8 cellular contexts compared by ENCODE assay signal in the genomic region with DNA sequence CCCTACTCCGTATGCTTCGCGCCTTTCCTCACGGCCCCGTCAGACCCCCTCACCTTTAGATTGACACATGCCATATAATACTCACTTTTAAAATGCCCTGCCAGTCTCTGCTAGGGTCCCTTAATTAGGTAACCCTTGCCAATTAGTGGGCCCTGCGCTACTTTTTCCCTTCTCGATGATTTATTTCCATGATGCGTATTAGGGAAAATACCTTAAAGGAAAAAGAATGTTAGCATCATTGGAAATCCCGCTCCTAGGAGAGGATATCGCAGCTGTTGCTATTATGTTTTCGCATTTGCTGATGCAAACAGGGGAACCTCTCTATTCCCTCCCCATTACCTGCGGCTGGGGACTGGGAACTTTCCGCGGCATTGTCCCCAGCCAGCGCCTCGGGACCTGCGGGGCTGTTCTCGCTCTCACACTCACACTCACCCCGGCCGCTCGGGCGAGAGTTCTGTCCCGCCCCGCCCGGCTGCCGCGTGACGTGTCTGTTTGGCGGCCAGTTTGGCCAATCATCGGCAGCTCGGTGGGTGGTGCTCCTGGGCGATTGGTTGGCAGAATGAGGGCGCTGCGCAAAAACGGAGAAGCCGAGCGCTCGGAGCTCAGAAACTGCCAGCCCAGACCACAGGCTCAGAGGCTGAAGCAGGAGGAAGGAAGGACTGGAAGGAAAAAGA. TPM values are rescaled to one million over a fixed set of nuclear protein-coding genes. Genes with fewer than 3 reads are reported as not detected.
DNase-seq lines count a peak whose midpoint lies in the region; ATAC-seq and TF ChIP-seq lines count a peak whose summit lies in the region.

A gene with protein sequence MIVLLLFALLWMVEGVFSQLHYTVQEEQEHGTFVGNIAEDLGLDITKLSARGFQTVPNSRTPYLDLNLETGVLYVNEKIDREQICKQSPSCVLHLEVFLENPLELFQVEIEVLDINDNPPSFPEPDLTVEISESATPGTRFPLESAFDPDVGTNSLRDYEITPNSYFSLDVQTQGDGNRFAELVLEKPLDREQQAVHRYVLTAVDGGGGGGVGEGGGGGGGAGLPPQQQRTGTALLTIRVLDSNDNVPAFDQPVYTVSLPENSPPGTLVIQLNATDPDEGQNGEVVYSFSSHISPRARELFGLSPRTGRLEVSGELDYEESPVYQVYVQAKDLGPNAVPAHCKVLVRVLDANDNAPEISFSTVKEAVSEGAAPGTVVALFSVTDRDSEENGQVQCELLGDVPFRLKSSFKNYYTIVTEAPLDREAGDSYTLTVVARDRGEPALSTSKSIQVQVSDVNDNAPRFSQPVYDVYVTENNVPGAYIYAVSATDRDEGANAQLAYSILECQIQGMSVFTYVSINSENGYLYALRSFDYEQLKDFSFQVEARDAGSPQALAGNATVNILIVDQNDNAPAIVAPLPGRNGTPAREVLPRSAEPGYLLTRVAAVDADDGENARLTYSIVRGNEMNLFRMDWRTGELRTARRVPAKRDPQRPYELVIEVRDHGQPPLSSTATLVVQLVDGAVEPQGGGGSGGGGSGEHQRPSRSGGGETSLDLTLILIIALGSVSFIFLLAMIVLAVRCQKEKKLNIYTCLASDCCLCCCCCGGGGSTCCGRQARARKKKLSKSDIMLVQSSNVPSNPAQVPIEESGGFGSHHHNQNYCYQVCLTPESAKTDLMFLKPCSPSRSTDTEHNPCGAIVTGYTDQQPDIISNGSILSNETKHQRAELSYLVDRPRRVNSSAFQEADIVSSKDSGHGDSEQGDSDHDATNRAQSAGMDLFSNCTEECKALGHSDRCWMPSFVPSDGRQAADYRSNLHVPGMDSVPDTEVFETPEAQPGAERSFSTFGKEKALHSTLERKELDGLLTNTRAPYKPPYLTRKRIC (plus strand): TSS at position 605 of the 674 bp plus-strand sequence. CDS start 847 bp downstream, outside the sequence.

- no peaks in the 10 kb centered on the region for H3K36me3 Mint-ChIP-seq in chondrocyte (ENCODE audit: low read depth)

- H3K27me3 Mint-ChIP-seq in chondrocyte (ENCODE audit: low read depth) = peaks cover 4% of the 10 kb centered on the region

- POLR2A ChIA-PET in AG04449 (lab: Yijun Ruan, JAX) = no interaction called here

- peaks cover 42% of the 10 kb centered on the region for H3K27me3 ChIP-seq in skeletal muscle satellite cell (ENCODE audit: control insufficient read depth, insufficient read depth, low read length)

- H3K4me3 ChIP-seq in AG04449 (ENCODE audit: low read depth, low read length) (peak within 1 kb of the TSS; percentile 60), skeletal muscle satellite cell (ENCODE audit: low read length) (peak within 1 kb of the TSS; percentile 70)

- H3K4me1 Mint-ChIP-seq in chondrocyte (ENCODE audit: low read depth) = peaks cover 70% of the 10 kb centered on the region

- DNase-seq in AG04449 (ENCODE audit: low read depth, low spot score) (peak; percentile 34), SHP77 treated with DMSO at 0.1 percent for 48 hours (lab: John Stamatoyannopoulos, UW) (peak; percentile 71), chondrocyte (ENCODE audit: low spot score) (peak; percentile 99), iris pigment epithelial cell (ENCODE audit: low read depth) (peak; percentile 95), activated gamma-delta T cell (lab: John Stamatoyannopoulos, UW) (no peak)

- ATAC-seq in GM18907 (IDR thresholded peaks at IDR 0.05; ENCODE audit: unreplicated experiment) (peak; percentile 70), HG03565 (IDR thresholded peaks at IDR 0.05; ENCODE audit: unreplicated experiment) (peak; percentile 69)

- H3K4me2 ChIP-seq in skeletal muscle satellite cell (ENCODE audit: low read length) = peak within 1 kb of the TSS; percentile 83

- no peaks in the 10 kb centered on the region for H3K36me3 ChIP-seq in skeletal muscle satellite cell (ENCODE audit: insufficient read depth, low read length)

- H3K4me3 Mint-ChIP-seq in chondrocyte (ENCODE audit: unreplicated experiment) = peak within 1 kb of the TSS; percentile 87

- peak within 1 kb of the TSS; percentile 83 for H3K27ac Mint-ChIP-seq in chondrocyte (ENCODE audit: unreplicated experiment)

- peaks cover 30% of the 10 kb centered on the region for H3K4me1 ChIP-seq in skeletal muscle satellite cell (ENCODE audit: control insufficient read depth, insufficient read depth, low read length)

- no peaks in the 10 kb centered on the region for H3K9me3 ChIP-seq in skeletal muscle satellite cell (replicated peaks; ENCODE audit: low read length)

- H3K9me3 Mint-ChIP-seq in chondrocyte (ENCODE audit: low read depth) = no peaks in the 10 kb centered on the region

- CTCF ChIA-PET in AG04449 (lab: Yijun Ruan, JAX) = no interaction called here

- H3K9ac ChIP-seq in skeletal muscle satellite cell (ENCODE audit: low read depth, low read length) = peak within 1 kb of the TSS; percentile 37

- TF ChIP-seq CTCF in AG04449 (IDR thresholded peaks at IDR 0.05; ENCODE audit: insufficient read depth, low read length, missing control alignments) = no peak
- TF ChIP-seq CTCF in chondrocyte (IDR thresholded peaks at IDR 0.05) = no peak

RNA-seq across cellular contexts. Expression of the gene that starts here (rescaled TPM):
- total RNA-seq in chondrocyte = 30.2 to 69.6 TPM (median 30.5 TPM) in 3 replicates
- under 0.01 TPM in 1 of 2 replicates, not detected in the other for total RNA-seq in skeletal muscle satellite cell (2012; rRNA removed)
